In the genomic region with DNA sequence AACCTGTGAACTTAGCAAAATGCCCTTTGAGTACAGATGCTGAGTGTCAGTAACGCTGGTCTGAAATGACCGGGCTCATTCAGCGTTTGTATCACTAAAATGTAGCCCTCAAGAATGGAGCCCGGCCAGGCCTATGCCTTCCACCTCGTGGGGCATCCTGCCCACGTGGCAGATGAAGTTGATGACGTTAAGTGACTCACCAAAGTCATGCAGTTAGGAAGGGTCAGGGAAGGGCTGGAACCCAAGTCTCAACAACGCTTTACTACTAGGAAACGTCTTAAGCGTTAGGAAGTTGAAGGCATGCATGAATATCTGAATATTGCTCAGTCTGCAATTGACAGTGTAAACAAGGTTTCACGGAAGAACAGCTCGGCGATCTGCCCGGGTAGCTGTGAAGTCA, we compare ENCODE assay signal across 26 cellular contexts.
"Had no signal": no experiment of that assay in that cellular context is flagged by ENCODE, and none has a peak within 500 bp of the region (broad histone marks: within the 10 kb centered on the region; RNA-seq: fewer than 3 reads in every experiment).

No MANE protein-coding gene starts in this region.

- H3K27ac ChIP-seq: esophagus muscularis mucosa, heart right ventricle, stomach, thyroid gland, upper lobe of left lung, vagina had no signal

- H3K36me3 ChIP-seq: esophagus muscularis mucosa, heart right ventricle, stomach, thyroid gland, upper lobe of left lung, vagina had no signal

- H3K27me3 ChIP-seq: thyroid gland, upper lobe of left lung, vagina had no signal

- H3K4me3 ChIP-seq: esophagus muscularis mucosa, heart right ventricle, stomach, thyroid gland, upper lobe of left lung, vagina had no signal

- H3K36me3 Mint-ChIP-seq: activated CD8-positive, alpha-beta memory T cell treated with anti-CD3 and anti-CD28 coated beads, Interleukin-2, amount 10 ng/mL, durations not matched to agents 7 days and 5 days; activated naive CD8-positive, alpha-beta T cell; naive thymus-derived CD8-positive, alpha-beta T cell; stimulated activated naive B cell treated with anti-CD40 and anti-IgM and Interleukin-4, amounts not matched to agents 10 μg/mL and 1 μg/mL and 100 μg/mL, for 72 hours had no signal

- H3K9me3 ChIP-seq: esophagus muscularis mucosa, heart right ventricle, stomach, thyroid gland, upper lobe of left lung, vagina had no signal

- FAIRE-seq: bronchial epithelial cell had no signal

- H3K9me3 Mint-ChIP-seq: central memory CD8-positive, alpha-beta T cell; naive thymus-derived CD8-positive, alpha-beta T cell; stimulated activated naive B cell treated with anti-CD40 and anti-IgM and Interleukin-4, amounts not matched to agents 10 μg/mL and 1 μg/mL and 100 μg/mL, for 72 hours had no signal

- DNase-seq: activated CD4-positive, alpha-beta T cell treated with anti-CD3 and anti-CD28 coated beads for 36 hours; activated CD4-positive, CD25-positive, alpha-beta regulatory T cell; activated CD8-positive, alpha-beta T cell treated with anti-CD3 and anti-CD28 coated beads, Interleukin-2, amount 10 ng/mL, durations not matched to agents 7 days and 5 days; activated naive CD4-positive, alpha-beta T cell treated with Interleukin-2 at 50 U/mL for 16 hours; activated T-cell treated with anti-CD3 and anti-CD28 coated beads, Interleukin-2, amount 50 U/mL, for 48 hours; anterior cingulate cortex; dermis blood vessel endothelial cell; effector CD4-positive, alpha-beta T cell; foreskin melanocyte; heart right ventricle; midbrain; naive thymus-derived CD8-positive, alpha-beta T cell; posterior cingulate gyrus; right cardiac atrium; stimulated activated CD4-positive, alpha-beta T cell treated with anti-CD3 and anti-CD28 coated beads, Interleukin-15, amount 100 ng/mL, for 24 hours; stimulated activated CD4-positive, alpha-beta T cell treated with anti-CD3 and anti-CD28 coated beads, Interleukin-2, amount 100 ng/mL, for 24 hours; stimulated activated naive B cell treated with anti-CD40 and anti-IgM and Interleukin-4, amounts not matched to agents 10 μg/mL and 1 μg/mL and 100 μg/mL, for 72 hours; stomach had no signal

- H3K4me1 Mint-ChIP-seq: activated CD4-positive, alpha-beta T cell treated with anti-CD3 and anti-CD28 coated beads for 36 hours; activated CD8-positive, alpha-beta memory T cell treated with anti-CD3 and anti-CD28 coated beads, Interleukin-2, amount 10 ng/mL, durations not matched to agents 7 days and 5 days; central memory CD8-positive, alpha-beta T cell; naive thymus-derived CD8-positive, alpha-beta T cell; stimulated activated naive B cell treated with anti-CD40 and anti-IgM and Interleukin-4, amounts not matched to agents 10 μg/mL and 1 μg/mL and 100 μg/mL, for 72 hours had no signal

- H3K27ac Mint-ChIP-seq: activated CD4-positive, alpha-beta T cell treated with anti-CD3 and anti-CD28 coated beads for 36 hours; activated CD8-positive, alpha-beta memory T cell treated with anti-CD3 and anti-CD28 coated beads, Interleukin-2, amount 10 ng/mL, durations not matched to agents 7 days and 5 days; activated CD8-positive, alpha-beta T cell treated with anti-CD3 and anti-CD28 coated beads, Interleukin-2, amount 10 ng/mL, durations not matched to agents 7 days and 5 days; activated naive CD8-positive, alpha-beta T cell; naive thymus-derived CD8-positive, alpha-beta T cell; stimulated activated naive B cell treated with anti-CD40 and anti-IgM and Interleukin-4, amounts not matched to agents 10 μg/mL and 1 μg/mL and 100 μg/mL, for 72 hours had no signal

- H3K4me1 ChIP-seq: esophagus muscularis mucosa, heart right ventricle, stomach, thyroid gland, upper lobe of left lung, vagina had no signal

- H3K4me3 Mint-ChIP-seq: activated CD4-positive, alpha-beta T cell treated with anti-CD3 and anti-CD28 coated beads for 36 hours; activated CD8-positive, alpha-beta memory T cell treated with anti-CD3 and anti-CD28 coated beads, Interleukin-2, amount 10 ng/mL, durations not matched to agents 7 days and 5 days; activated CD8-positive, alpha-beta T cell treated with anti-CD3 and anti-CD28 coated beads, Interleukin-2, amount 10 ng/mL, durations not matched to agents 7 days and 5 days; activated naive CD8-positive, alpha-beta T cell; central memory CD8-positive, alpha-beta T cell; naive thymus-derived CD8-positive, alpha-beta T cell; stimulated activated naive B cell treated with anti-CD40 and anti-IgM and Interleukin-4, amounts not matched to agents 10 μg/mL and 1 μg/mL and 100 μg/mL, for 72 hours had no signal

- ATAC-seq: activated CD4-positive, alpha-beta T cell treated with anti-CD3 and anti-CD28 coated beads for 36 hours; activated CD8-positive, alpha-beta memory T cell treated with anti-CD3 and anti-CD28 coated beads, Interleukin-2, amount 10 ng/mL, durations not matched to agents 7 days and 5 days; activated CD8-positive, alpha-beta T cell treated with anti-CD3 and anti-CD28 coated beads, Interleukin-2, amount 10 ng/mL, durations not matched to agents 7 days and 5 days; heart right ventricle; naive thymus-derived CD8-positive, alpha-beta T cell; stimulated activated naive B cell treated with anti-CD40 and anti-IgM and Interleukin-4, amounts not matched to agents 10 μg/mL and 1 μg/mL and 100 μg/mL, for 72 hours had no signal
